Comparison of ENCODE assay signal across 1 cellular context in the genomic region with DNA sequence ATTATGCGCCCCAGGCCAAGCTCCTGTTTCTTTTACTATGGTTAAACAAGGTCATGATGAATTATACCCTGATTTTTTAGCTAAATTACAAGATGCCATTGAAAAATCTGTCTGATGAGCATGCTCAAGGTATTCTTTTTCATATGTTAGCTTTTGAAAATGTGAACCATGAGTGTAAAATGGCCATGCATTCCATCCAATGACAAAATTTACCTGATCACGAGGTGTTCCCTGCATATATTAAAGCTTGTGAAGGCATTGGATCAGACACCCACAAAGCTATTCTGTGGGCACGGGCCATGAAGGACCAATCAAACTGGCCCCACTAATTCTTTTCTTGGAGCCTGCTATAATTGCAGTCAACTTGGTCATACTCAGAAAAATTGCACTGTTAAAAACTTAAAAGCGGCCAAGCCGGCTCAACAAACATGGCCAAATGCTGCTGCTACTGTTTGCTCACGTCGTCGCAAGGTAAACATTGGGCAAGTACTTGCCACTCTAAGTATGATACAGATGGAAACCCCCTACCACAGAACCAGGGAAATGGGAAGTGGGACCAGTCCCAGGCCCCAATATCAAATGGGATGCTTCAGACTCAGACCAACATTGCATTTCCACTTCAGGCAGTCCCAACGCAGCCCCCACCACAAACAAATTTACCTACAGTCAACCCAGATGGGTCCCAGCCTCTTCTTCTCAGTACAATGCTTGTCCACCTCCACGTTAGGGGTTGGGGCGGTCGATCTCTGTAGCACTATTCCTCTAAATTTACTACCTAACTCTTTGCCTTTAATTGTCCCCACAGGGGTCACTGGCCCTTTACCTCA.
TF ChIP-seq lines count a peak whose summit lies in the region.

No MANE protein-coding gene starts in this region.

TF ChIP-seq in HepG2, 621 proteins besides CTCF, POLR2A, EP300 and RAD21 (continued from another document):
- TF ChIP-seq ZNF556 (CRISPR knock-in tag; IDR thresholded peaks at IDR 0.05; ENCODE audit: borderline replicate concordance), result peak; percentile 60; the same call in 1 of the 2 replicates
- TF ChIP-seq NFIC (IDR thresholded peaks at IDR 0.05; ENCODE audit: low read length), result peak; percentile 89
- peak; percentile 70 for TF ChIP-seq ZNF574 (CRISPR knock-in tag; IDR thresholded peaks at IDR 0.05)
- TF ChIP-seq ZNF121 (CRISPR knock-in tag; IDR thresholded peaks at IDR 0.05), result peak; percentile 43; the same call in 1 of the 2 replicates
- TF ChIP-seq DPF2 (CRISPR knock-in tag; IDR thresholded peaks at IDR 0.05; ENCODE audit: borderline replicate concordance, low read depth), result peak; percentile 88
- peak; percentile 93 for TF ChIP-seq FOXJ3 (CRISPR knock-in tag; IDR thresholded peaks at IDR 0.05; ENCODE audit: borderline replicate concordance)
- 0 out of 2 replicates have a peak, but pooled peaks have one; percentile 26 for TF ChIP-seq HES4 (CRISPR knock-in tag; IDR thresholded peaks at IDR 0.05; ENCODE audit: borderline replicate concordance)
- peak; percentile 69; the same call in 1 of the 2 replicates for TF ChIP-seq MEIS2 (CRISPR knock-in tag; IDR thresholded peaks at IDR 0.05)
- TF ChIP-seq SNAPC2 (CRISPR knock-in tag; IDR thresholded peaks at IDR 0.05), result 0 out of 2 replicates have a peak, but pooled peaks have one; percentile 54
- peak; percentile 95 for TF ChIP-seq FOXO1 (CRISPR knock-in tag; IDR thresholded peaks at IDR 0.05)
- TF ChIP-seq ZNF670 (CRISPR knock-in tag; IDR thresholded peaks at IDR 0.05; ENCODE audit: borderline replicate concordance), result 0 out of 2 replicates have a peak, but pooled peaks have one; percentile 55
